ENCODE assay signal across 1 cellular context in genomic region chr17:42132941-42133340, GRCh38.
TF ChIP-seq lines count a peak whose summit lies in the region.

No MANE protein-coding gene starts in this region.

TF ChIP-seq in IMR-90, 13 proteins besides CTCF, POLR2A, EP300 and RAD21 (continued from another document):
- TF ChIP-seq USF2 (IDR thresholded peaks at IDR 0.05; ENCODE audit: low read depth, low read length), result peak; percentile 81
TF ChIP-seq in IMR-90: peak in this region for 5.
